Comparison of ENCODE assay signal across 9 cellular contexts in the genomic region with DNA sequence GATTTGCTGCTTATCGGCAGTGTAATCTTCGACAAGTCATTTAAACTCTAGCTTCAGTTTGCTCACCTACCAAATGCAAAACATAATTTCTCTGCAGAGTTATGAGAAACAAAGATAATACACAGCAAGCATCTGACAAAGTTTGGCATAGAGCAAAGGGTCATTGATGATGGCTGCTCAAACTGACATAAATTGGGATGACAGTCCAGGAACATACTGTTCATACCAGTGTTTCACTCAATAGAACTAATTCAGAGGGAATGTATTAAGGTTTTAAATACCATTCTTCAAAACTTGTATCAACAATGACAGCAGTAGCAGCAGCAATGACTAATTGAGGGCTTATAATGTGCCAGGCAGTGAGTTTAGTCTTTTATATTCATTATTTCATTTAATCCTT.
"Had no signal": no experiment of that assay in that cellular context is flagged by ENCODE, and none has a peak within 500 bp of the region (broad histone marks: within the 10 kb centered on the region; RNA-seq: fewer than 3 reads in every experiment).

No MANE protein-coding gene starts in this region.

- H3K27ac ChIP-seq: HL-60 had no signal

- H3K9me3 ChIP-seq: HAP-1 had no signal

- DNase-seq: GOT3, H7, HFFc6, KG1 had no signal

- H3K27ac Mint-ChIP-seq: HFFc6, IgD-negative memory B cell had no signal

- H3K4me1 ChIP-seq: HAP-1 had no signal

- H3K4me3 ChIP-seq: HAP-1 had no signal

- ATAC-seq: HCT116, HepG2 had no signal

- H3K4me3 Mint-ChIP-seq: HFFc6, IgD-negative memory B cell had no signal

- H3K36me3 ChIP-seq: HAP-1 had no signal

- H3K4me1 Mint-ChIP-seq: IgD-negative memory B cell had no signal

- FAIRE-seq: HepG2 had no signal

- H3K36me3 Mint-ChIP-seq: IgD-negative memory B cell had no signal
